8 cellular contexts compared by ENCODE assay signal in the genomic region with DNA sequence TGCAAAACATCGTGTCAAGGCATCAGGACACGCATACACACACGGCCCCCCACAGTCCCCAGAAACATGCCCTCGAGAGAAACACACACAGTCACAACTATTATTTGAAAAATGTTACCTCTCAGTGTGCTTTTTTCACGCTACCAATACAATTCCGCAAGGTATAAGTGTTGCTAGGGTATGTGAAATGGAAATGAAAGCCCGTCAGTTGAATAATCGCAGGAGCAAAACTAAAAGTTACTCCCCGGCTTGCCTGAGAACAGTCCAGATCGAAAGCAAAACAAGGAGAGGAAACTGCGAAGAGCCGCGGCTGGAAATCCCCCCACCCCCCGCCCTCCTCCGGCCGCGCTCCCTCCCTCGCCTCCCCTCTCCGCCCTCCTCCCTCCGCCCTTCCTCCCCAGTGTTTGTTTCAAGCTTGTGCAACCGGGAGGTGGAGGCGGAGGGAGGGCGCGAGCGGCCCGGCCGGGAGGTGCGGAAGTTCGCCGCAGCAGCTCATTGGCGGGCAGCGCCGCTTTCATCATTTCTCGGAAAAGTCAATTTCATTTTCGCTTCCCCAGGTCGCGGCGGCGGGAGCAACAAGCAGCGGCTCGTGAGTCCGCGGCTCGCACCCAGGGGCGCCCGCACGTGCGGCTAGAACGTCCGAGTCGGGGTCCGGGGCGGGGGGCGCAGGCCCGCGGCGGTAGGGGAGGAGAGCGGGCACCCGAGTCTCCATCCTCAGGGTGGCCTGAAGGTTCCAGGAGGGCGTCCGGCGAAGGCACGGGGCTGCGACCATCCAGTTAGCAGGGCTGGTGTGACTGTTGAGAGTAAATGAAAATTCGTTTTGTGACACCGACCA. TPM values are rescaled to one million over a fixed set of nuclear protein-coding genes. Genes with fewer than 3 reads are reported as not detected.
DNase-seq lines count a peak whose midpoint lies in the region; ATAC-seq and TF ChIP-seq lines count a peak whose summit lies in the region.

A gene (minus strand): TSS at position 290 of the 835 bp plus-strand sequence. CDS start 45,486 bp downstream, outside the sequence.

- TF ChIP-seq CTCF in GM12864 (IDR thresholded peaks at IDR 0.05; ENCODE audit: low read depth, low read length, missing control alignments) (no peak), ovary (IDR thresholded peaks at IDR 0.05) (peak in 1 of 3 donors; percentile 4)

- ATAC-seq in HG02759 (IDR thresholded peaks at IDR 0.05; ENCODE audit: unreplicated experiment) (peak; percentile 70), Right ventricle myocardium inferior (peak; percentile 95)

- no peaks in the 10 kb centered on the region for H3K27me3 ChIP-seq in ovary
- H3K27me3 ChIP-seq in thymus (ENCODE audit: control insufficient read depth, insufficient read depth): no peaks in the 10 kb centered on the region

- 0 to 1% (median 0%) methylated on average over 40 to 65 of the region's 66 CpGs for WGBS in ovary, 3 donors
- WGBS in thymus: under 1% methylated on average over 66 of the region's 66 CpGs

- peak within 1 kb of the TSS; percentile 91 to 95 for H3K27ac ChIP-seq in ovary
- H3K27ac ChIP-seq in thymus (ENCODE audit: low read depth): peak within 1 kb of the TSS; percentile 100

- H3K36me3 ChIP-seq in ovary (no peaks in the 10 kb centered on the region), thymus (ENCODE audit: control insufficient read depth, insufficient read depth) (no peaks in the 10 kb centered on the region)

- intact Hi-C loops in Right ventricle myocardium inferior (cut with DNase I) (loop anchor here (1.0 to 5.0 kb wide), 6 partner anchors 62 to 207 kb away; a partner anchor contains a TSS), ovary (cut with DNase I) (loop anchor here (2.0 to 10.0 kb wide), 7 partner anchors 60 to 190 kb away; no protein-coding TSS in a partner anchor)

- TF ChIP-seq POLR2A in ovary (IDR thresholded peaks at IDR 0.05): peak; percentile 97

- H3K4me3 ChIP-seq in GM12864 (ENCODE audit: low read depth, low read length) (peak within 1 kb of the TSS; percentile 84), ovary (peak within 1 kb of the TSS; percentile 67), thymus (ENCODE audit: low read length) (peak within 1 kb of the TSS; percentile 86)

- H3K4me1 ChIP-seq in ovary (ENCODE audit: insufficient read depth) (peaks cover 1% of the 10 kb centered on the region), thymus (ENCODE audit: control insufficient read depth, insufficient read depth, low read length) (peaks cover 8% of the 10 kb centered on the region)

- peak; percentile 95 for TF ChIP-seq EP300 in ovary (IDR thresholded peaks at IDR 0.05)

- DNase-seq in GM12864 (ENCODE audit: low read depth) (peak; percentile 95), NCI-H128 (lab: John Stamatoyannopoulos, UW; ENCODE audit: unreplicated experiment) (peak; percentile 66), SW 1271 (lab: John Stamatoyannopoulos, UW) (peak; percentile 76 to 83), Right ventricle myocardium inferior (ENCODE audit: missing footprints) (peak; percentile 98), ovary (peak; percentile 96 to 98 (median 97))
- peak; percentile 94 for DNase-seq in activated naive CD8-positive, alpha-beta T cell treated with anti-CD3 and anti-CD28 coated beads, Interleukin-2, amount 50 U/mL, for 16 hours (ENCODE audit: low read depth, low spot score)

- no peaks in the 10 kb centered on the region for H3K9me3 ChIP-seq in ovary
- H3K9me3 ChIP-seq in thymus (ENCODE audit: control insufficient read depth): no peaks in the 10 kb centered on the region

RNA-seq across cellular contexts. Expression of the gene that starts here (rescaled TPM):
- 34.0 TPM for total RNA-seq in Right ventricle myocardium inferior
- total RNA-seq in ovary: 10 to 100 TPM; 27.8 to 68.4 (median 40.7) TPM
- polyA plus RNA-seq in ovary: 10 to 100 TPM; 31.7 to 60.6 TPM
- polyA plus RNA-seq in thymus: 42.2 TPM

Comparison
In these comparisons a context has a peak if more than half of its experiments do, and no peak if none do; other contexts are left out.
1. Peak in every context shown above with its lines: DNase-seq, ATAC-seq, H3K4me3 ChIP-seq and H3K27ac ChIP-seq.